11 cellular contexts compared by ENCODE assay signal in the genomic region with DNA sequence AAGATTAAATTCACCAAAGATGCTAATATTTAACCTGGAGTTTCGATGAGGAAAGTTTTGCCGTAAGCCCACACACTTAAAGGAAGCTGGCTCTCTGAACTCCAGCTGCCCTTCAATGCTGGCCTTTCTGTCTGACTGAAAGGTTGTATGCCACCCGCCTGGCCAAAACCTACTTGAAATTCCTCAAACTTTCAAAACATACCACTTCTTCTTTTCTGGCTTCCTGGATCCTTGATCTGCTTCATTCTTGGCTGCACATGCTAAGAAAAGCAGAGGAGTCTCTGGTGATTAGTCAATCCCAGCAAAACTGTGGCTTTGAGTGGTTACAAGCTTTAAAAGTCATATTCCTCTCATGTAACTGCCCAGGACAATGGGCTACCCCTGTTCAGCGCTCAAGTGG.
DNase-seq lines count a peak whose midpoint lies in the region; ATAC-seq and TF ChIP-seq lines count a peak whose summit lies in the region.
"Had no signal": no experiment of that assay in that cellular context is flagged by ENCODE, and none has a peak within 500 bp of the region (broad histone marks: within the 10 kb centered on the region; RNA-seq: fewer than 3 reads in every experiment).

No MANE protein-coding gene starts in this region.

- no peaks in the 10 kb centered on the region for H3K36me3 ChIP-seq in mesenchymal stem cell (ENCODE audit: control insufficient read depth in 1 of 2, insufficient read depth in 2 of 2, low read depth in 1 of 2, low read length in 2 of 2)
- H3K36me3 ChIP-seq in ascending aorta = no peaks in the 10 kb centered on the region

- no peak overlapping the region for H3K18ac ChIP-seq in mesenchymal stem cell (ENCODE audit: low read depth in 1 of 2, low read length in 2 of 2)

- no peak overlapping the region for H3K14ac ChIP-seq in mesenchymal stem cell (ENCODE audit: low read length in 2 of 2)

- H2AFZ ChIP-seq in mesenchymal stem cell (ENCODE audit: low read depth, low read length) = no peak overlapping the region

- no peak for TF ChIP-seq CTCF in ascending aorta (IDR thresholded peaks at IDR 0.05)

- no peak overlapping the region for H2BK120ac ChIP-seq in mesenchymal stem cell (ENCODE audit: low read depth, low read length)

- ATAC-seq in GM18870 (IDR thresholded peaks at IDR 0.05; ENCODE audit: unreplicated experiment) (peak; percentile 85), HG02610 (IDR thresholded peaks at IDR 0.05; ENCODE audit: unreplicated experiment) (peak; percentile 93)
- ATAC-seq: activated naive CD4-positive, alpha-beta T cell treated with anti-CD3 and anti-CD28 coated beads, Interleukin-2, amount 50 U/mL, for 72 hours had no signal

- H3K4me2 ChIP-seq in mesenchymal stem cell (ENCODE audit: low read length, poor library complexity, severe bottlenecking) = no peak overlapping the region

- in situ Hi-C loops in KBM-7 (cut with MboI; ENCODE audit: low pct_unique_long_range_greater_than_20kb, low sequenced_read_pairs) = no loop called here

- 89% methylated on average over 4 of the region's 4 CpGs for WGBS in mesenchymal stem cell

- peak; percentile 61 for DNase-seq in KBM-7
- DNase-seq in mesenchymal stem cell = no peak
- DNase-seq in ascending aorta (ENCODE audit: low spot score in 2 of 2) = no peak
- no peak for DNase-seq in RKO (ENCODE audit: low spot score)
- no peak for DNase-seq in SIG-M5 (lab: John Stamatoyannopoulos, UW)
- DNase-seq in SW480 (ENCODE audit: low spot score) = no peak
- DNase-seq: DND-41, NCI-H2171 treated with DMSO at 0.1 percent for 48 hours had no signal

- no peak overlapping the region for H2BK15ac ChIP-seq in mesenchymal stem cell (ENCODE audit: low read depth, poor library complexity, severe bottlenecking)

- H4K8ac ChIP-seq in mesenchymal stem cell (ENCODE audit: low read length) = no peak overlapping the region

- no peak overlapping the region for H2BK5ac ChIP-seq in mesenchymal stem cell (ENCODE audit: low read depth, low read length, poor library complexity, severe bottlenecking)

- H3K9ac ChIP-seq in mesenchymal stem cell (ENCODE audit: low read length) = no peak overlapping the region

- intact Hi-C loops in ascending aorta (cut with DNase I) = no loop called here

- H3K4ac ChIP-seq in mesenchymal stem cell (ENCODE audit: low read depth in 1 of 2, low read length in 2 of 2) = no peak overlapping the region

- H3K27ac ChIP-seq in mesenchymal stem cell (ENCODE audit: low read length, poor library complexity, severe bottlenecking) (peak overlapping the region; percentile 22), ascending aorta (no peak overlapping the region)

- no peaks in the 10 kb centered on the region for H3K9me3 ChIP-seq in mesenchymal stem cell (ENCODE audit: control insufficient read depth, low read length)
- H3K9me3 ChIP-seq in ascending aorta = no peaks in the 10 kb centered on the region

- H3K27me3 ChIP-seq in mesenchymal stem cell (ENCODE audit: control insufficient read depth in 1 of 2, insufficient read depth in 1 of 2, low read length in 2 of 2) (no peaks in the 10 kb centered on the region), ascending aorta (no peaks in the 10 kb centered on the region)

- no peaks in the 10 kb centered on the region for H3K4me1 ChIP-seq in mesenchymal stem cell (ENCODE audit: control insufficient read depth, insufficient read depth, low read depth, low read length)
- no peaks in the 10 kb centered on the region for H3K4me1 ChIP-seq in ascending aorta

- H3K23ac ChIP-seq in mesenchymal stem cell (ENCODE audit: low read length in 2 of 2) = no peak overlapping the region

- H2BK12ac ChIP-seq in mesenchymal stem cell (ENCODE audit: low read length in 2 of 2) = no peak overlapping the region

- H3K4me3 ChIP-seq in mesenchymal stem cell (ENCODE audit: insufficient read depth in 1 of 2, low read depth in 1 of 2, low read length in 2 of 2) (no peak overlapping the region), ascending aorta (no peak overlapping the region)

- no peak overlapping the region for H4K91ac ChIP-seq in mesenchymal stem cell (ENCODE audit: low read length)

- no peaks in the 10 kb centered on the region for H3K79me1 ChIP-seq in mesenchymal stem cell (replicated peaks; ENCODE audit: low read length, poor library complexity, severe bottlenecking)

- H2AK5ac ChIP-seq in mesenchymal stem cell (ENCODE audit: low read length, severe bottlenecking) = no peak overlapping the region
